ENCODE assay signal across 1 cellular context in the genomic region with DNA sequence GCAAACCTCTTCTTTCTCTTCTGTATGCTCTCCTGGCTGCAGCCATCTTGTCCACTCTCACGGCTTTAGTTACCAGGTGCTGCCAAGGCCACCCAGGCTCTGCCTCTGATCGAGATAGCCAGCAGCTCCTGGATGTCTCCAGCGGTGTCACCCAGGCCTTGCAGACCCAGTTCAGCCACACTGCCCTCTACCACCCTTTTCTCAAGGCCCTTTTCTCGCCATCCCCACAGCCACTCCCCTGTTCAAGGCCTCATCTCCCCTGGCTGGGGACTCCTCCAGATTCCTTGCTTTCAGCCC.
TF ChIP-seq lines count a peak whose summit lies in the region.

No MANE protein-coding gene starts in this region.

TF ChIP-seq in K562, 482 proteins besides CTCF, POLR2A, EP300 and RAD21 (continues in another document):
- TF ChIP-seq POLR2G (IDR thresholded peaks at IDR 0.05; ENCODE audit: low read depth, low read length) (no peak), BCOR (IDR thresholded peaks at IDR 0.05) (no peak), ZNF431 (CRISPR knock-in tag; IDR thresholded peaks at IDR 0.05) (no peak), ZNF766 (CRISPR knock-in tag; conservative IDR thresholded peaks at IDR 0.05) (0 out of 2 replicates have a peak, but pooled peaks have one; percentile 13), MAFF (IDR thresholded peaks at IDR 0.05; ENCODE audit: low read length) (no peak), CAMTA2 (CRISPR knock-in tag; conservative IDR thresholded peaks at IDR 0.05) (no peak), MEIS2 (IDR thresholded peaks at IDR 0.05; ENCODE audit: partially characterized antibody) (no peak), ZBTB17 (CRISPR knock-in tag; IDR thresholded peaks at IDR 0.05) (no peak), KLF10 (CRISPR knock-in tag; IDR thresholded peaks at IDR 0.05) (no peak), CHCHD3 (CRISPR knock-in tag; IDR thresholded peaks at IDR 0.05) (no peak), HDAC8 (tag; IDR thresholded peaks at IDR 0.05) (no peak), TAL1 (IDR thresholded peaks at IDR 0.05) (no peak), HMGN3 (IDR thresholded peaks at IDR 0.05; ENCODE audit: borderline replicate concordance, extremely low read depth, insufficient read length, low read depth, low read length) (no peak), OTX1 (CRISPR knock-in tag; IDR thresholded peaks at IDR 0.05) (no peak)
- TF ChIP-seq, protein P1, sequence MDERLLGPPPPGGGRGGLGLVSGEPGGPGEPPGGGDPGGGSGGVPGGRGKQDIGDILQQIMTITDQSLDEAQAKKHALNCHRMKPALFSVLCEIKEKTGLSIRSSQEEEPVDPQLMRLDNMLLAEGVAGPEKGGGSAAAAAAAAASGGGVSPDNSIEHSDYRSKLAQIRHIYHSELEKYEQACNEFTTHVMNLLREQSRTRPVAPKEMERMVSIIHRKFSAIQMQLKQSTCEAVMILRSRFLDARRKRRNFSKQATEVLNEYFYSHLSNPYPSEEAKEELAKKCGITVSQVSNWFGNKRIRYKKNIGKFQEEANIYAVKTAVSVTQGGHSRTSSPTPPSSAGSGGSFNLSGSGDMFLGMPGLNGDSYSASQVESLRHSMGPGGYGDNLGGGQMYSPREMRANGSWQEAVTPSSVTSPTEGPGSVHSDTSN (CRISPR knock-in tag; IDR thresholded peaks at IDR 0.05; ENCODE audit: low read depth): no peak
- TF ChIP-seq, protein P1 (tag; conservative IDR thresholded peaks at IDR 0.05; ENCODE audit: low read depth): no peak
- TF ChIP-seq, protein P2, sequence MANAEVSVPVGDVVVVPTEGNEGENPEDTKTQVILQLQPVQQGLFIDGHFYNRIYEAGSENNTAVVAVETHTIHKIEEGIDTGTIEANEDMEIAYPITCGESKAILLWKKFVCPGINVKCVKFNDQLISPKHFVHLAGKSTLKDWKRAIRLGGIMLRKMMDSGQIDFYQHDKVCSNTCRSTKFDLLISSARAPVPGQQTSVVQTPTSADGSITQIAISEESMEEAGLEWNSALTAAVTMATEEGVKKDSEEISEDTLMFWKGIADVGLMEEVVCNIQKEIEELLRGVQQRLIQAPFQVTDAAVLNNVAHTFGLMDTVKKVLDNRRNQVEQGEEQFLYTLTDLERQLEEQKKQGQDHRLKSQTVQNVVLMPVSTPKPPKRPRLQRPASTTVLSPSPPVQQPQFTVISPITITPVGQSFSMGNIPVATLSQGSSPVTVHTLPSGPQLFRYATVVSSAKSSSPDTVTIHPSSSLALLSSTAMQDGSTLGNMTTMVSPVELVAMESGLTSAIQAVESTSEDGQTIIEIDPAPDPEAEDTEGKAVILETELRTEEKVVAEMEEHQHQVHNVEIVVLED (CRISPR knock-in tag; IDR thresholded peaks at IDR 0.05): no peak
- TF ChIP-seq, protein P3, sequence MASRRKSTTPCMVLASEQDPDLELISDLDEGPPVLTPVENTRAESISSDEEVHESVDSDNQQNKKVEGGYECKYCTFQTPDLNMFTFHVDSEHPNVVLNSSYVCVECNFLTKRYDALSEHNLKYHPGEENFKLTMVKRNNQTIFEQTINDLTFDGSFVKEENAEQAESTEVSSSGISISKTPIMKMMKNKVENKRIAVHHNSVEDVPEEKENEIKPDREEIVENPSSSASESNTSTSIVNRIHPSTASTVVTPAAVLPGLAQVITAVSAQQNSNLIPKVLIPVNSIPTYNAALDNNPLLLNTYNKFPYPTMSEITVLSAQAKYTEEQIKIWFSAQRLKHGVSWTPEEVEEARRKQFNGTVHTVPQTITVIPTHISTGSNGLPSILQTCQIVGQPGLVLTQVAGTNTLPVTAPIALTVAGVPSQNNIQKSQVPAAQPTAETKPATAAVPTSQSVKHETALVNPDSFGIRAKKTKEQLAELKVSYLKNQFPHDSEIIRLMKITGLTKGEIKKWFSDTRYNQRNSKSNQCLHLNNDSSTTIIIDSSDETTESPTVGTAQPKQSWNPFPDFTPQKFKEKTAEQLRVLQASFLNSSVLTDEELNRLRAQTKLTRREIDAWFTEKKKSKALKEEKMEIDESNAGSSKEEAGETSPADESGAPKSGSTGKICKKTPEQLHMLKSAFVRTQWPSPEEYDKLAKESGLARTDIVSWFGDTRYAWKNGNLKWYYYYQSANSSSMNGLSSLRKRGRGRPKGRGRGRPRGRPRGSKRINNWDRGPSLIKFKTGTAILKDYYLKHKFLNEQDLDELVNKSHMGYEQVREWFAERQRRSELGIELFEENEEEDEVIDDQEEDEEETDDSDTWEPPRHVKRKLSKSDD (conservative IDR thresholded peaks at IDR 0.05; ENCODE audit: low read length): no peak
- TF ChIP-seq, protein P4, sequence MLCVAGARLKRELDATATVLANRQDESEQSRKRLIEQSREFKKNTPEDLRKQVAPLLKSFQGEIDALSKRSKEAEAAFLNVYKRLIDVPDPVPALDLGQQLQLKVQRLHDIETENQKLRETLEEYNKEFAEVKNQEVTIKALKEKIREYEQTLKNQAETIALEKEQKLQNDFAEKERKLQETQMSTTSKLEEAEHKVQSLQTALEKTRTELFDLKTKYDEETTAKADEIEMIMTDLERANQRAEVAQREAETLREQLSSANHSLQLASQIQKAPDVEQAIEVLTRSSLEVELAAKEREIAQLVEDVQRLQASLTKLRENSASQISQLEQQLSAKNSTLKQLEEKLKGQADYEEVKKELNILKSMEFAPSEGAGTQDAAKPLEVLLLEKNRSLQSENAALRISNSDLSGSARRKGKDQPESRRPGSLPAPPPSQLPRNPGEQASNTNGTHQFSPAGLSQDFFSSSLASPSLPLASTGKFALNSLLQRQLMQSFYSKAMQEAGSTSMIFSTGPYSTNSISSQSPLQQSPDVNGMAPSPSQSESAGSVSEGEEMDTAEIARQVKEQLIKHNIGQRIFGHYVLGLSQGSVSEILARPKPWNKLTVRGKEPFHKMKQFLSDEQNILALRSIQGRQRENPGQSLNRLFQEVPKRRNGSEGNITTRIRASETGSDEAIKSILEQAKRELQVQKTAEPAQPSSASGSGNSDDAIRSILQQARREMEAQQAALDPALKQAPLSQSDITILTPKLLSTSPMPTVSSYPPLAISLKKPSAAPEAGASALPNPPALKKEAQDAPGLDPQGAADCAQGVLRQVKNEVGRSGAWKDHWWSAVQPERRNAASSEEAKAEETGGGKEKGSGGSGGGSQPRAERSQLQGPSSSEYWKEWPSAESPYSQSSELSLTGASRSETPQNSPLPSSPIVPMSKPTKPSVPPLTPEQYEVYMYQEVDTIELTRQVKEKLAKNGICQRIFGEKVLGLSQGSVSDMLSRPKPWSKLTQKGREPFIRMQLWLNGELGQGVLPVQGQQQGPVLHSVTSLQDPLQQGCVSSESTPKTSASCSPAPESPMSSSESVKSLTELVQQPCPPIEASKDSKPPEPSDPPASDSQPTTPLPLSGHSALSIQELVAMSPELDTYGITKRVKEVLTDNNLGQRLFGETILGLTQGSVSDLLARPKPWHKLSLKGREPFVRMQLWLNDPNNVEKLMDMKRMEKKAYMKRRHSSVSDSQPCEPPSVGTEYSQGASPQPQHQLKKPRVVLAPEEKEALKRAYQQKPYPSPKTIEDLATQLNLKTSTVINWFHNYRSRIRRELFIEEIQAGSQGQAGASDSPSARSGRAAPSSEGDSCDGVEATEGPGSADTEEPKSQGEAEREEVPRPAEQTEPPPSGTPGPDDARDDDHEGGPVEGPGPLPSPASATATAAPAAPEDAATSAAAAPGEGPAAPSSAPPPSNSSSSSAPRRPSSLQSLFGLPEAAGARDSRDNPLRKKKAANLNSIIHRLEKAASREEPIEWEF (CRISPR knock-in tag; IDR thresholded peaks at IDR 0.05): no peak
- TF ChIP-seq, protein P5, sequence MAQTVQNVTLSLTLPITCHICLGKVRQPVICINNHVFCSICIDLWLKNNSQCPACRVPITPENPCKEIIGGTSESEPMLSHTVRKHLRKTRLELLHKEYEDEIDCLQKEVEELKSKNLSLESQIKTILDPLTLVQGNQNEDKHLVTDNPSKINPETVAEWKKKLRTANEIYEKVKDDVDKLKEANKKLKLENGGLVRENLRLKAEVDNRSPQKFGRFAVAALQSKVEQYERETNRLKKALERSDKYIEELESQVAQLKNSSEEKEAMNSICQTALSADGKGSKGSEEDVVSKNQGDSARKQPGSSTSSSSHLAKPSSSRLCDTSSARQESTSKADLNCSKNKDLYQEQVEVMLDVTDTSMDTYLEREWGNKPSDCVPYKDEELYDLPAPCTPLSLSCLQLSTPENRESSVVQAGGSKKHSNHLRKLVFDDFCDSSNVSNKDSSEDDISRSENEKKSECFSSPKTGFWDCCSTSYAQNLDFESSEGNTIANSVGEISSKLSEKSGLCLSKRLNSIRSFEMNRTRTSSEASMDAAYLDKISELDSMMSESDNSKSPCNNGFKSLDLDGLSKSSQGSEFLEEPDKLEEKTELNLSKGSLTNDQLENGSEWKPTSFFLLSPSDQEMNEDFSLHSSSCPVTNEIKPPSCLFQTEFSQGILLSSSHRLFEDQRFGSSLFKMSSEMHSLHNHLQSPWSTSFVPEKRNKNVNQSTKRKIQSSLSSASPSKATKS (CRISPR knock-in tag; IDR thresholded peaks at IDR 0.05): no peak
- TF ChIP-seq, protein P6, sequence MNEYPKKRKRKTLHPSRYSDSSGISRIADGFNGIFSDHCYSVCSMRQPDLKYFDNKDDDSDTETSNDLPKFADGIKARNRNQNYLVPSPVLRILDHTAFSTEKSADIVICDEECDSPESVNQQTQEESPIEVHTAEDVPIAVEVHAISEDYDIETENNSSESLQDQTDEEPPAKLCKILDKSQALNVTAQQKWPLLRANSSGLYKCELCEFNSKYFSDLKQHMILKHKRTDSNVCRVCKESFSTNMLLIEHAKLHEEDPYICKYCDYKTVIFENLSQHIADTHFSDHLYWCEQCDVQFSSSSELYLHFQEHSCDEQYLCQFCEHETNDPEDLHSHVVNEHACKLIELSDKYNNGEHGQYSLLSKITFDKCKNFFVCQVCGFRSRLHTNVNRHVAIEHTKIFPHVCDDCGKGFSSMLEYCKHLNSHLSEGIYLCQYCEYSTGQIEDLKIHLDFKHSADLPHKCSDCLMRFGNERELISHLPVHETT (CRISPR knock-in tag; conservative IDR thresholded peaks at IDR 0.05 in 1 of 2, IDR thresholded peaks at IDR 0.05 in 1 of 2): peak in 1 of 2 experiments; percentile 12; a peak in 2 of 4 replicates
- TF ChIP-seq, protein P7, sequence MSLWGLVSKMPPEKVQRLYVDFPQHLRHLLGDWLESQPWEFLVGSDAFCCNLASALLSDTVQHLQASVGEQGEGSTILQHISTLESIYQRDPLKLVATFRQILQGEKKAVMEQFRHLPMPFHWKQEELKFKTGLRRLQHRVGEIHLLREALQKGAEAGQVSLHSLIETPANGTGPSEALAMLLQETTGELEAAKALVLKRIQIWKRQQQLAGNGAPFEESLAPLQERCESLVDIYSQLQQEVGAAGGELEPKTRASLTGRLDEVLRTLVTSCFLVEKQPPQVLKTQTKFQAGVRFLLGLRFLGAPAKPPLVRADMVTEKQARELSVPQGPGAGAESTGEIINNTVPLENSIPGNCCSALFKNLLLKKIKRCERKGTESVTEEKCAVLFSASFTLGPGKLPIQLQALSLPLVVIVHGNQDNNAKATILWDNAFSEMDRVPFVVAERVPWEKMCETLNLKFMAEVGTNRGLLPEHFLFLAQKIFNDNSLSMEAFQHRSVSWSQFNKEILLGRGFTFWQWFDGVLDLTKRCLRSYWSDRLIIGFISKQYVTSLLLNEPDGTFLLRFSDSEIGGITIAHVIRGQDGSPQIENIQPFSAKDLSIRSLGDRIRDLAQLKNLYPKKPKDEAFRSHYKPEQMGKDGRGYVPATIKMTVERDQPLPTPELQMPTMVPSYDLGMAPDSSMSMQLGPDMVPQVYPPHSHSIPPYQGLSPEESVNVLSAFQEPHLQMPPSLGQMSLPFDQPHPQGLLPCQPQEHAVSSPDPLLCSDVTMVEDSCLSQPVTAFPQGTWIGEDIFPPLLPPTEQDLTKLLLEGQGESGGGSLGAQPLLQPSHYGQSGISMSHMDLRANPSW (CRISPR knock-in tag; IDR thresholded peaks at IDR 0.05): no peak
- TF ChIP-seq, protein P8, sequence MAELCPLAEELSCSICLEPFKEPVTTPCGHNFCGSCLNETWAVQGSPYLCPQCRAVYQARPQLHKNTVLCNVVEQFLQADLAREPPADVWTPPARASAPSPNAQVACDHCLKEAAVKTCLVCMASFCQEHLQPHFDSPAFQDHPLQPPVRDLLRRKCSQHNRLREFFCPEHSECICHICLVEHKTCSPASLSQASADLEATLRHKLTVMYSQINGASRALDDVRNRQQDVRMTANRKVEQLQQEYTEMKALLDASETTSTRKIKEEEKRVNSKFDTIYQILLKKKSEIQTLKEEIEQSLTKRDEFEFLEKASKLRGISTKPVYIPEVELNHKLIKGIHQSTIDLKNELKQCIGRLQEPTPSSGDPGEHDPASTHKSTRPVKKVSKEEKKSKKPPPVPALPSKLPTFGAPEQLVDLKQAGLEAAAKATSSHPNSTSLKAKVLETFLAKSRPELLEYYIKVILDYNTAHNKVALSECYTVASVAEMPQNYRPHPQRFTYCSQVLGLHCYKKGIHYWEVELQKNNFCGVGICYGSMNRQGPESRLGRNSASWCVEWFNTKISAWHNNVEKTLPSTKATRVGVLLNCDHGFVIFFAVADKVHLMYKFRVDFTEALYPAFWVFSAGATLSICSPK (IDR thresholded peaks at IDR 0.05; ENCODE audit: borderline replicate concordance): no peak
- TF ChIP-seq, protein P9, sequence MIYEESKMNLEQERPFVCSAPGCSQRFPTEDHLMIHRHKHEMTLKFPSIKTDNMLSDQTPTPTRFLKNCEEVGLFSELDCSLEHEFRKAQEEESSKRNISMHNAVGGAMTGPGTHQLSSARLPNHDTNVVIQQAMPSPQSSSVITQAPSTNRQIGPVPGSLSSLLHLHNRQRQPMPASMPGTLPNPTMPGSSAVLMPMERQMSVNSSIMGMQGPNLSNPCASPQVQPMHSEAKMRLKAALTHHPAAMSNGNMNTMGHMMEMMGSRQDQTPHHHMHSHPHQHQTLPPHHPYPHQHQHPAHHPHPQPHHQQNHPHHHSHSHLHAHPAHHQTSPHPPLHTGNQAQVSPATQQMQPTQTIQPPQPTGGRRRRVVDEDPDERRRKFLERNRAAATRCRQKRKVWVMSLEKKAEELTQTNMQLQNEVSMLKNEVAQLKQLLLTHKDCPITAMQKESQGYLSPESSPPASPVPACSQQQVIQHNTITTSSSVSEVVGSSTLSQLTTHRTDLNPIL (CRISPR knock-in tag; IDR thresholded peaks at IDR 0.05): no peak
